Comparison of ENCODE assay signal across 13 cellular contexts in the genomic region with DNA sequence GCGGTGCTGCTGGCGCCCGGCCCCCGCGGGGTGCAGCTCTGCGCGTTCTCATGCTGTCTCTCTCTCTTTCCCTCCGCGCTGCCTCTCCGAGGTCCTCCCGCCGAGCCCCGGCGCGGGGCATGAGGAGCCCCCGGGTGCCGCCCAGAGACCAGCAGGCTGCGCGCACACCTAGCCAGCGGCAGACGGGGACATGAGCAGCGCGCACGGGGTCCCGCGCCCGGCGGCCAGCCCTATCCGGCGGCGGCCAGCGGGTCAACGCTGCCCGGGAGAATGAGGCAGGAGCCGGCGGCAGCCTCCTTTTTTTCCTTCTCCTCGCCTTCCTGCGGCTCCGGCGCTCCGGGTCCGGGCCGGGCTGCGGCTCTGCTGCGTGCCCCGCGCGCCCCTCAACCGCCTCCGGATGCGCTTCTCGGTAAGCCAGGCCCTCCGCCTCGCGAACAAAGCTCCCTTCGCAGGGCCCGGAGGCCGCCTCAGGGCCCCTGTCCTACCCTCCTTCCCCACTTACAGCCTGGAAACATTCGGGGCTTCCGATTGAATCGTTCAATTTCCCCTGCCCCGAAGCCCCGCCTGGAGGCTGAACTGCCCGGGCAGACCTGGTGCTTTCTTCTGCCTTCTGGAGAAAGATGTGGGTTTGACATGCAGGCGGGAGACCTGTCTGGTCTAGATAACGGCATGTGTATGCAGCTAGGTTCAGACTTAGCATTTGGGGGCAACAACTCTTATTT. TPM values are rescaled to one million over a fixed set of nuclear protein-coding genes. Genes with fewer than 3 reads are reported as not detected.
DNase-seq lines count a peak whose midpoint lies in the region; ATAC-seq and TF ChIP-seq lines count a peak whose summit lies in the region.
"Had no signal": no experiment of that assay in that cellular context is flagged by ENCODE, and none has a peak within 500 bp of the region (broad histone marks: within the 10 kb centered on the region; RNA-seq: fewer than 3 reads in every experiment).

A gene (plus strand): TSS at position 64 of the 722 bp plus-strand sequence.

- H3K4me2 ChIP-seq in PC-9 = no peak within 1 kb of the TSS

- no peaks in the 10 kb centered on the region for H3K36me3 ChIP-seq in heart right ventricle
- H3K36me3 ChIP-seq in right atrium auricular region = no peaks in the 10 kb centered on the region
- no peaks in the 10 kb centered on the region for H3K36me3 ChIP-seq in RWPE2 (ENCODE audit: low read depth)
- H3K36me3 ChIP-seq in PC-9 (ENCODE audit: low read depth) = no peaks in the 10 kb centered on the region
- H3K36me3 ChIP-seq: SJCRH30 had no signal

- H3K79me2 ChIP-seq in PC-9 (ENCODE audit: low read depth) = no peaks in the 10 kb centered on the region

- DNase-seq in heart right ventricle (no peak), right atrium auricular region (ENCODE audit: low spot score) (no peak), RWPE2 (ENCODE audit: low spot score) (no peak), type B pancreatic cell (ENCODE audit: extremely low spot score, unreplicated experiment) (no peak), PC-9 (no peak), SKM-1 treated with dmso at 0.1 percent for 144 hours (lab: John Stamatoyannopoulos, UW; ENCODE audit: unreplicated experiment) (no peak)
- DNase-seq: CD4-positive, CD25-positive, alpha-beta regulatory T cell; effector memory CD8-positive, alpha-beta T cell; Karpas-422; SJCRH30; stimulated activated CD4-positive, alpha-beta T cell treated with anti-CD3 and anti-CD28 coated beads, Interleukin-4, amount 100 ng/mL, for 24 hours had no signal

- H3K27me3 Mint-ChIP-seq in type B pancreatic cell = peaks cover 87% of the 10 kb centered on the region

- H3K27ac ChIP-seq in heart right ventricle (no peak within 1 kb of the TSS), right atrium auricular region (no peak within 1 kb of the TSS), RWPE2 (ENCODE audit: poor library complexity, severe bottlenecking) (no peak within 1 kb of the TSS), PC-9 (no peak within 1 kb of the TSS)
- H3K27ac ChIP-seq: SJCRH30 had no signal

- peak within 1 kb of the TSS; percentile 6 for H3K27ac Mint-ChIP-seq in type B pancreatic cell
- H3K27ac Mint-ChIP-seq: CD4-positive, CD25-positive, alpha-beta regulatory T cell; effector memory CD8-positive, alpha-beta T cell had no signal

- no TSS peak for BruUV-seq in PC-9 (replicated peaks; lab: Mats Ljungman, UMichigan)

- ATAC-seq in heart right ventricle (no peak), RWPE2 (ENCODE audit: low read depth) (peak; percentile 23; the same call in 1 of the 3 replicates), GM18502 (IDR thresholded peaks at IDR 0.05; ENCODE audit: poor library complexity, unreplicated experiment) (no peak)
- ATAC-seq: effector memory CD8-positive, alpha-beta T cell had no signal

- H3K4me1 ChIP-seq in heart right ventricle (peaks cover 0 to 11% (median 0%) of the 10 kb centered on the region in 9 donors), right atrium auricular region (peaks cover 0 to 15% of the 10 kb centered on the region in 2 donors), RWPE2 (ENCODE audit: insufficient read depth, poor library complexity, severe bottlenecking) (no peaks in the 10 kb centered on the region), PC-9 (replicated peaks; ENCODE audit: insufficient read depth) (no peaks in the 10 kb centered on the region)
- H3K4me1 ChIP-seq: SJCRH30 had no signal

- H3K36me3 Mint-ChIP-seq in type B pancreatic cell = no peaks in the 10 kb centered on the region
- H3K36me3 Mint-ChIP-seq: CD4-positive, CD25-positive, alpha-beta regulatory T cell had no signal

- no peaks in the 10 kb centered on the region for H3K9me3 Mint-ChIP-seq in type B pancreatic cell
- H3K9me3 Mint-ChIP-seq: effector memory CD8-positive, alpha-beta T cell had no signal

- H4K20me1 ChIP-seq in PC-9 (ENCODE audit: insufficient read depth) = no peaks in the 10 kb centered on the region

- H3K9me3 ChIP-seq in heart right ventricle (no peaks in the 10 kb centered on the region), right atrium auricular region (no peaks in the 10 kb centered on the region), RWPE2 (ENCODE audit: severe bottlenecking) (no peaks in the 10 kb centered on the region), iPS-18c (ENCODE audit: control insufficient read depth, insufficient read depth, low read length) (no peaks in the 10 kb centered on the region), PC-9 (ENCODE audit: insufficient read depth, low read depth) (no peaks in the 10 kb centered on the region)
- H3K9me3 ChIP-seq: SJCRH30 had no signal

- no peak within 1 kb of the TSS for H2AFZ ChIP-seq in PC-9

- H3K4me3 Mint-ChIP-seq in type B pancreatic cell = peak within 1 kb of the TSS; percentile 84

- TF ChIP-seq CTCF in heart right ventricle (IDR thresholded peaks at IDR 0.05) (no peak), right atrium auricular region (IDR thresholded peaks at IDR 0.05) (peak in 1 of 2 donors; percentile 34), RWPE2 (IDR thresholded peaks at IDR 0.05; ENCODE audit: poor library complexity, severe bottlenecking) (no peak), type B pancreatic cell (conservative IDR thresholded peaks at IDR 0.05) (no peak), PC-9 (conservative IDR thresholded peaks at IDR 0.05) (no peak)

- peaks cover 19 to 99% (median 80%) of the 10 kb centered on the region in 7 donors for H3K27me3 ChIP-seq in heart right ventricle
- H3K27me3 ChIP-seq in right atrium auricular region = peaks cover 0 to 17% of the 10 kb centered on the region in 2 donors
- H3K27me3 ChIP-seq in RWPE2 (ENCODE audit: insufficient read depth, poor library complexity, severe bottlenecking) = peaks cover 85% of the 10 kb centered on the region
- H3K27me3 ChIP-seq in PC-9 (ENCODE audit: insufficient read depth, low read depth) = peaks cover 42% of the 10 kb centered on the region

- intact Hi-C loops in heart right ventricle (cut with DNase I) = no loop called here
- intact Hi-C loops in PC-9 (cut with micrococcal nuclease; ENCODE audit: unreplicated experiment) = no loop called here

- no peaks in the 10 kb centered on the region for H3F3A ChIP-seq in PC-9 (ENCODE audit: insufficient read depth, low read depth)

- CTCF ChIA-PET in PC-9 (lab: Charles Lee) = no interaction called here

- peaks cover 6% of the 10 kb centered on the region for H3K4me1 Mint-ChIP-seq in type B pancreatic cell (ENCODE audit: unreplicated experiment)

- peak within 1 kb of the TSS in 8 of 10 donors; percentile 3 to 38 (median 20) for H3K4me3 ChIP-seq in heart right ventricle
- H3K4me3 ChIP-seq in right atrium auricular region = peak within 1 kb of the TSS in 1 of 2 donors; percentile 36
- no peak within 1 kb of the TSS for H3K4me3 ChIP-seq in RWPE2 (ENCODE audit: severe bottlenecking)
- H3K4me3 ChIP-seq in iPS-18c (ENCODE audit: insufficient read depth, low read depth, low read length) = peak within 1 kb of the TSS; percentile 80
- no peak within 1 kb of the TSS for H3K4me3 ChIP-seq in PC-9
- H3K4me3 ChIP-seq: SJCRH30 had no signal

- POLR2A ChIA-PET in PC-9 (lab: Charles Lee; ENCODE audit: unreplicated experiment) = no interaction called here

- H3K9me2 ChIP-seq in PC-9 (ENCODE audit: insufficient read depth) = no peaks in the 10 kb centered on the region

- WGBS in heart right ventricle, 2 donors = 1 to 2% methylated on average over 56 to 62 of the region's 66 CpGs

RNA-seq across cellular contexts. Expression of the gene that starts here (rescaled TPM):
- total RNA-seq in heart right ventricle (not detected), right atrium auricular region (not detected), type B pancreatic cell (ENCODE audit: low replicate concordance) (7.0 and 7.4 TPM in 2 replicates), PC-9 (2021) (not detected in 2 replicates)
- polyA plus RNA-seq in heart right ventricle = not detected
- total RNA-seq: CD4-positive, CD25-positive, alpha-beta regulatory T cell; SJCRH30 had no signal
- polyA plus RNA-seq: CD4-positive, CD25-positive, alpha-beta regulatory T cell had no signal

Comparison
In these comparisons a context has a peak if more than half of its experiments do, and no peak if none do; other contexts are left out.
1. H3K4me3 ChIP-seq: peak in heart right ventricle (8 of 10) and iPS-18c (single experiment); none in RWPE2 (single experiment) and PC-9 (single experiment).